8 cellular contexts compared by ENCODE assay signal in the genomic region with DNA sequence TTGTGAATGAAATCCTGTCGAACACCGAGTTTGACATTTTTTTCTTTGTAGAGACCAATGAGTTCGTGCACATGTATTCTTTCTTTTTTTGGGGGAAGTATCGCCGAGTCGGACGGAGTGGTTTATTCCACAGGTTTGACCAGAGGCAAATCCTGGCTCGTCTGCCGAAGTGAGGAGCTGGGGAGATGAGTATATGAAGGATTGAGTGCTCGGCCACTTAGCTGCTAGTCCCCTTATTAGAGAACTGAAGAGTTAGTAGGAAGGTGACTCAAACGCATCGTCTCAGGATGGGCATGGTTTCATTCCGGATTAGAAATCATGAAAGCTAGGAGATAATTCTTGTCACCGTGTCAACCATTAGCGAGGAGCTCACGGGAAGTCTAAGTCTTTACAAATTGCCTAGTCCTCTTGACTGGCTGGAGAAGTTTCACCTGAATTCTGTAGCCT.
DNase-seq lines count a peak whose midpoint lies in the region; ATAC-seq, FAIRE-seq and TF ChIP-seq lines count a peak whose summit lies in the region.

No MANE protein-coding gene starts in this region.

- no peak for TF ChIP-seq RAD21 in HepG2 (CRISPR knock-in tag; IDR thresholded peaks at IDR 0.05)

- H3K4me2 ChIP-seq in HepG2 (ENCODE audit: low read depth, low read length), result peak overlapping the region; percentile 86

- TF ChIP-seq EP300 in HepG2 (IDR thresholded peaks at IDR 0.05; ENCODE audit: low read depth in 2 of 2, low read length in 2 of 2), result no peak
- no peak for TF ChIP-seq EP300 in HepG2 (CRISPR knock-in tag; IDR thresholded peaks at IDR 0.05; ENCODE audit: borderline replicate concordance)

- no peaks in the 10 kb centered on the region for H4K20me1 ChIP-seq in HepG2 (ENCODE audit: insufficient read depth, low read length)

- no peaks in the 10 kb centered on the region for H3K36me3 Mint-ChIP-seq in MCF 10A (ENCODE audit: insufficient read depth, unreplicated experiment)
- no peaks in the 10 kb centered on the region for H3K36me3 Mint-ChIP-seq in activated naive CD8-positive, alpha-beta T cell treated with anti-CD3 and anti-CD28 coated beads for 36 hours

- TF ChIP-seq CTCF in breast epithelium (IDR thresholded peaks at IDR 0.05) (no peak), MCF 10A (IDR thresholded peaks at IDR 0.05; ENCODE audit: unreplicated experiment) (no peak), HepG2 (CRISPR knock-in tag; IDR thresholded peaks at IDR 0.05) (no peak)

- H3K9me3 ChIP-seq in breast epithelium (peaks cover 2 to 3% of the 10 kb centered on the region in 2 donors), HepG2 (ENCODE audit: low read length) (peaks cover under 1% of the 10 kb centered on the region; the same call in 1 of the 2 replicates)

- H2AFZ ChIP-seq in HepG2 (ENCODE audit: low read length), result no peak overlapping the region

- H3K9me3 Mint-ChIP-seq in MCF 10A (ENCODE audit: unreplicated experiment), result no peaks in the 10 kb centered on the region
- no peaks in the 10 kb centered on the region for H3K9me3 Mint-ChIP-seq in activated naive CD8-positive, alpha-beta T cell treated with anti-CD3 and anti-CD28 coated beads for 36 hours

- H3K27ac ChIP-seq in breast epithelium (no peak overlapping the region), HepG2 (ENCODE audit: extremely low read length, insufficient read depth, low read length) (no peak overlapping the region)

- BruUV-seq in MCF 10A (replicated peaks; lab: Mats Ljungman, UMichigan) (no TSS peak), HepG2 (replicated peaks; lab: Mats Ljungman, UMichigan) (no TSS peak)

- H3K9ac ChIP-seq in HepG2 (ENCODE audit: insufficient read depth, low read depth, low read length), result no peak overlapping the region

- ATAC-seq in HG03139 (IDR thresholded peaks at IDR 0.05; ENCODE audit: unreplicated experiment) (peak; percentile 20), HepG2 (no peak)

- H3K27ac Mint-ChIP-seq in MCF 10A (ENCODE audit: low read depth, unreplicated experiment), result no peak overlapping the region
- H3K27ac Mint-ChIP-seq in activated naive CD8-positive, alpha-beta T cell treated with anti-CD3 and anti-CD28 coated beads for 36 hours, result no peak overlapping the region

- no peak for TF ChIP-seq POLR2A in breast epithelium (IDR thresholded peaks at IDR 0.05)
- TF ChIP-seq POLR2A in HepG2 (IDR thresholded peaks at IDR 0.05; ENCODE audit: insufficient read depth in 1 of 2, low read depth in 2 of 2, low read length in 2 of 2), result no peak

- peaks cover 0 to 11% of the 10 kb centered on the region in 2 donors for H3K4me1 ChIP-seq in breast epithelium
- H3K4me1 ChIP-seq in HepG2 (ENCODE audit: insufficient read depth, low read length), result peaks cover 18% of the 10 kb centered on the region

- H3K27me3 Mint-ChIP-seq in MCF 10A (ENCODE audit: insufficient read depth, unreplicated experiment), result peaks cover 80% of the 10 kb centered on the region
- H3K27me3 Mint-ChIP-seq in activated naive CD8-positive, alpha-beta T cell treated with anti-CD3 and anti-CD28 coated beads for 36 hours, result peaks cover 58% of the 10 kb centered on the region

- peaks cover 7% of the 10 kb centered on the region for H3K4me1 Mint-ChIP-seq in MCF 10A (ENCODE audit: insufficient read depth, unreplicated experiment)
- peaks cover 10% of the 10 kb centered on the region for H3K4me1 Mint-ChIP-seq in activated naive CD8-positive, alpha-beta T cell treated with anti-CD3 and anti-CD28 coated beads for 36 hours

- intact Hi-C loops in breast epithelium (cut with DNase I; ENCODE audit: low total_unique reads), result no loop called here
- intact Hi-C loops in MCF 10A (cut with micrococcal nuclease), result no loop called here
- intact Hi-C loops in HepG2 (cut with micrococcal nuclease; ENCODE audit: unreplicated experiment), result loop anchor here (2.0 kb wide), 1 partner anchor 370 kb away; no protein-coding TSS in a partner anchor

- DNase-seq in breast epithelium (ENCODE audit: low spot score in 2 of 2), result no peak
- DNase-seq in MCF 10A (ENCODE audit: unreplicated experiment), result no peak
- no peak for DNase-seq in activated naive CD8-positive, alpha-beta T cell treated with anti-CD3 and anti-CD28 coated beads for 36 hours
- DNase-seq in HepG2 (ENCODE audit: low spot score), result no peak
- DNase-seq in dedifferentiated amniotic fluid mesenchymal stem cell (ENCODE audit: extremely low spot score), result no peak
- no peak for DNase-seq in cerebellar cortex (ENCODE audit: low spot score)
- DNase-seq in NCI-H2029 (lab: John Stamatoyannopoulos, UW), result no peak

- H3K36me3 ChIP-seq in breast epithelium (no peaks in the 10 kb centered on the region), HepG2 (replicated peaks in 1 of 2; ENCODE audit: control insufficient read depth in 1 of 2, insufficient read depth in 2 of 2, low read length in 2 of 2) (no peaks in the 10 kb centered on the region)

- H3K4me3 ChIP-seq in breast epithelium (peak overlapping the region; percentile 51 to 76 (median 54)), HepG2 (replicated peaks in 1 of 3; ENCODE audit: insufficient read depth in 1 of 3, low read depth in 2 of 3, low read length in 3 of 3) (peak overlapping the region in 1 of 3 experiments; percentile 73; a peak in 1 of 6 replicates)

- 18% methylated on average over 16 of the region's 16 CpGs for WGBS in HepG2 (ENCODE audit: low lambda C conversion rate)

- POLR2A ChIA-PET in MCF 10A (lab: Yijun Ruan, JAX) (no interaction called here), HepG2 (lab: Yijun Ruan, JAX) (no interaction called here)

- H3K4me3 Mint-ChIP-seq in MCF 10A (ENCODE audit: unreplicated experiment), result no peak overlapping the region
- H3K4me3 Mint-ChIP-seq in activated naive CD8-positive, alpha-beta T cell treated with anti-CD3 and anti-CD28 coated beads for 36 hours, result peak overlapping the region; percentile 40

- no peaks in the 10 kb centered on the region for H3K79me2 ChIP-seq in HepG2 (ENCODE audit: insufficient read depth, low read length)

- in situ Hi-C loops in HepG2 (cut with HindIII; ENCODE audit: extremely low pct_ligation_motif_present, low pct_unique_long_range_greater_than_20kb), result no loop called here

- H3K27me3 ChIP-seq in breast epithelium (peaks cover 0 to 36% of the 10 kb centered on the region in 2 donors), HepG2 (ENCODE audit: control insufficient read depth in 1 of 2, insufficient read depth in 2 of 2, low read length in 2 of 2) (peaks cover 0 to 24% of the 10 kb centered on the region in 2 experiments; a peak in 3 of 5 replicates)

- CTCF ChIA-PET in MCF 10A (lab: Yijun Ruan, JAX) (interaction anchor here (0.8 to 1.0 kb wide), 2 partner anchors 27 to 468 kb away, joined by 3 read pairs; no protein-coding TSS in a partner anchor), HepG2 (lab: Yijun Ruan, JAX; ENCODE audit: low intra/inter-chr PET ratio, low total read pairs) (no interaction called here)

- no peak for FAIRE-seq in HepG2 (lab: Jason Lieb, UNC)

TF ChIP-seq in HepG2, 621 proteins besides CTCF, POLR2A, EP300 and RAD21 (continues in another document):
- TF ChIP-seq ZNF83 (CRISPR knock-in tag; IDR thresholded peaks at IDR 0.05; ENCODE audit: borderline replicate concordance) (no peak), CCDC6 (CRISPR knock-in tag; IDR thresholded peaks at IDR 0.05) (no peak), KAT2B (IDR thresholded peaks at IDR 0.05; ENCODE audit: borderline replicate concordance, low read depth, low read length) (no peak), RFXAP (CRISPR knock-in tag; IDR thresholded peaks at IDR 0.05; ENCODE audit: borderline replicate concordance) (no peak), ZBTB8A (CRISPR knock-in tag; IDR thresholded peaks at IDR 0.05; ENCODE audit: borderline replicate concordance, low read depth) (no peak), FOXJ3 (CRISPR knock-in tag; IDR thresholded peaks at IDR 0.05; ENCODE audit: borderline replicate concordance) (no peak), ZBTB20 (CRISPR knock-in tag; IDR thresholded peaks at IDR 0.05; ENCODE audit: borderline replicate concordance, low read depth) (no peak), RBAK (CRISPR knock-in tag; IDR thresholded peaks at IDR 0.05) (no peak), BORCS8-MEF2B (CRISPR knock-in tag; IDR thresholded peaks at IDR 0.05) (no peak), KLF13 (CRISPR knock-in tag; IDR thresholded peaks at IDR 0.05) (no peak), E2F2 (CRISPR knock-in tag; IDR thresholded peaks at IDR 0.05; ENCODE audit: borderline replicate concordance) (no peak)
- TF ChIP-seq, protein P1, sequence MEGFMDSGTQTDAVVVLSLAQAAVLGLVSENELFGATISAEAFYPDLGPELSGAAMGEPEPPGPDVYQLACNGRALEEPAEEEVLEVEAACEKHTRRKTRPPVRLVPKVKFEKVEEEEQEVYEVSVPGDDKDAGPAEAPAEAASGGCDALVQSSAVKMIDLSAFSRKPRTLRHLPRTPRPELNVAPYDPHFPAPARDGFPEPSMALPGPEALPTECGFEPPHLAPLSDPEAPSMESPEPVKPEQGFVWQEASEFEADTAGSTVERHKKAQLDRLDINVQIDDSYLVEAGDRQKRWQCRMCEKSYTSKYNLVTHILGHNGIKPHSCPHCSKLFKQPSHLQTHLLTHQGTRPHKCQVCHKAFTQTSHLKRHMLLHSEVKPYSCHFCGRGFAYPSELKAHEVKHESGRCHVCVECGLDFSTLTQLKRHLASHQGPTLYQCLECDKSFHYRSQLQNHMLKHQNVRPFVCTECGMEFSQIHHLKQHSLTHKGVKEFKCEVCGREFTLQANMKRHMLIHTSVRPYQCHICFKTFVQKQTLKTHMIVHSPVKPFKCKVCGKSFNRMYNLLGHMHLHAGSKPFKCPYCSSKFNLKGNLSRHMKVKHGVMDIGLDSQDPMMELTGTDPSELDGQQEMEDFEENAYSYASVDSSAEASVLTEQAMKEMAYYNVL (CRISPR knock-in tag; IDR thresholded peaks at IDR 0.05; ENCODE audit: borderline replicate concordance), result no peak
- TF ChIP-seq, protein P2, sequence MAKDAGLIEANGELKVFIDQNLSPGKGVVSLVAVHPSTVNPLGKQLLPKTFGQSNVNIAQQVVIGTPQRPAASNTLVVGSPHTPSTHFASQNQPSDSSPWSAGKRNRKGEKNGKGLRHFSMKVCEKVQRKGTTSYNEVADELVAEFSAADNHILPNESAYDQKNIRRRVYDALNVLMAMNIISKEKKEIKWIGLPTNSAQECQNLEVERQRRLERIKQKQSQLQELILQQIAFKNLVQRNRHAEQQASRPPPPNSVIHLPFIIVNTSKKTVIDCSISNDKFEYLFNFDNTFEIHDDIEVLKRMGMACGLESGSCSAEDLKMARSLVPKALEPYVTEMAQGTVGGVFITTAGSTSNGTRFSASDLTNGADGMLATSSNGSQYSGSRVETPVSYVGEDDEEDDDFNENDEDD (CRISPR knock-in tag; IDR thresholded peaks at IDR 0.05; ENCODE audit: borderline replicate concordance), result no peak
